1 cellular context compared by ENCODE assay signal in the genomic region with DNA sequence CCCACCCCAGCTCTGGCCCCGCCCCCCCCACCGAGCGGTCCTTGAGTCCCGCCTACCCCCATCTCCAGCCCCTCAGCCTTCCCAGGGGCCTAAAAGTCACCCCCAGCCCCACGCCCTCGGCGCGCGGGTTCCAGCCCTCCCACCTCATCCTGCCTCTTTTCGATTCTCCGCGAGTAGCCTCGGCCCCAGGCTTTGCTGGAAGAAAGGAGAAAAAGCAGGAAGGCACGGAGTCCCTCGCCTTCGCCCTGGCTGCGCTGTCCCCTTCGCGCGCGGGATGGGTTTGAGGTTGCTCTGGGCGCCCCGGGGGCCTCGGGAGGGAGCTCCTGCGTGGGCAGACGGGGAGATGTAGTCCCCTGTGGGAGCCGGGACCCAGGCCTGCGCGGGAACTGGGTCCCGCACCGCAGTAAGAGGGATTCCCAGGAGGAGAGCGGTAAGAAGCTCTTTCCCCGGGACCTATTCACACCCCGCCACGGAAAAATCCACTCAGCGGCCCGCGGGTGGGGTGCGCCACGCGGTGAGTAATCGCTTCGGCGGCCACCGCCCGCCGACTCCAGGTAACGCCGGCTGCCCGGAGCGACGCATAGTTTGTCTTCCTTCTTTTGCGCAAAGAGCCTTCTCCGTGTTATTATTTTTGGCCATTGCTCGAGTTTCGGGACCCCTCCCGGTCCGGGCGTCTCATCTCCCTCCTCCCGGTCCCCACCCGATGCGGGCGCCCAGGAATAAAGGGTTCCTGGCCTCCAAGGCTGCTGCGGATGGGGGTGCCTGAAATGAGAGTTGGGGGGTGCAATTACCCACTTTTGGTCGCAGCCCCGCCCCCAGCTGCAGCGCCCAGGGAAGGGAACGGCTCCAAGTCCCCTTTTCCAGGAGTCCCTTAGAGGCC.
A peak's percentile ranks its signal among the peaks of the same experiment; 100 is the strongest.
TF ChIP-seq lines count a peak whose summit lies in the region.

No MANE protein-coding gene starts in this region.

TF ChIP-seq in HepG2, 621 proteins besides CTCF, POLR2A, EP300 and RAD21 (continues in another document):
- TF ChIP-seq, protein P1, sequence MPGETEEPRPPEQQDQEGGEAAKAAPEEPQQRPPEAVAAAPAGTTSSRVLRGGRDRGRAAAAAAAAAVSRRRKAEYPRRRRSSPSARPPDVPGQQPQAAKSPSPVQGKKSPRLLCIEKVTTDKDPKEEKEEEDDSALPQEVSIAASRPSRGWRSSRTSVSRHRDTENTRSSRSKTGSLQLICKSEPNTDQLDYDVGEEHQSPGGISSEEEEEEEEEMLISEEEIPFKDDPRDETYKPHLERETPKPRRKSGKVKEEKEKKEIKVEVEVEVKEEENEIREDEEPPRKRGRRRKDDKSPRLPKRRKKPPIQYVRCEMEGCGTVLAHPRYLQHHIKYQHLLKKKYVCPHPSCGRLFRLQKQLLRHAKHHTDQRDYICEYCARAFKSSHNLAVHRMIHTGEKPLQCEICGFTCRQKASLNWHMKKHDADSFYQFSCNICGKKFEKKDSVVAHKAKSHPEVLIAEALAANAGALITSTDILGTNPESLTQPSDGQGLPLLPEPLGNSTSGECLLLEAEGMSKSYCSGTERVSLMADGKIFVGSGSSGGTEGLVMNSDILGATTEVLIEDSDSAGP (CRISPR knock-in tag; IDR thresholded peaks at IDR 0.05; ENCODE audit: borderline replicate concordance): peak; percentile 34; the same call in 1 of the 2 replicates
- peak; percentile 64; the same call in 1 of the 2 replicates for TF ChIP-seq KDM5B (CRISPR knock-in tag; IDR thresholded peaks at IDR 0.05; ENCODE audit: borderline replicate concordance)
- TF ChIP-seq, protein P2, sequence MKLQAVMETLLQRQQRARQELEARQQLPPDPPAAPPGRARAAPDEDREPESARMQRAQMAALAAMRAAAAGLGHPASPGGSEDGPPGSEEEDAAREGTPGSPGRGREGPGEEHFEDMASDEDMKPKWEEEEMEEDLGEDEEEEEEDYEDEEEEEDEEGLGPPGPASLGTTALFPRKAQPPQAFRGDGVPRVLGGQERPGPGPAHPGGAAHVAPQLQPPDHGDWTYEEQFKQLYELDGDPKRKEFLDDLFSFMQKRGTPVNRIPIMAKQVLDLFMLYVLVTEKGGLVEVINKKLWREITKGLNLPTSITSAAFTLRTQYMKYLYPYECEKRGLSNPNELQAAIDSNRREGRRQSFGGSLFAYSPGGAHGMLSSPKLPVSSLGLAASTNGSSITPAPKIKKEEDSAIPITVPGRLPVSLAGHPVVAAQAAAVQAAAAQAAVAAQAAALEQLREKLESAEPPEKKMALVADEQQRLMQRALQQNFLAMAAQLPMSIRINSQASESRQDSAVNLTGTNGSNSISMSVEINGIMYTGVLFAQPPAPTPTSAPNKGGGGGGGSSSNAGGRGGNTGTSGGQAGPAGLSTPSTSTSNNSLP (IDR thresholded peaks at IDR 0.05; ENCODE audit: low read depth, low read length): no peak
- no peak for TF ChIP-seq ZMYM4 (CRISPR knock-in tag; IDR thresholded peaks at IDR 0.05)
- no peak for TF ChIP-seq STAG1 (CRISPR knock-in tag; IDR thresholded peaks at IDR 0.05)
- TF ChIP-seq, protein P3, sequence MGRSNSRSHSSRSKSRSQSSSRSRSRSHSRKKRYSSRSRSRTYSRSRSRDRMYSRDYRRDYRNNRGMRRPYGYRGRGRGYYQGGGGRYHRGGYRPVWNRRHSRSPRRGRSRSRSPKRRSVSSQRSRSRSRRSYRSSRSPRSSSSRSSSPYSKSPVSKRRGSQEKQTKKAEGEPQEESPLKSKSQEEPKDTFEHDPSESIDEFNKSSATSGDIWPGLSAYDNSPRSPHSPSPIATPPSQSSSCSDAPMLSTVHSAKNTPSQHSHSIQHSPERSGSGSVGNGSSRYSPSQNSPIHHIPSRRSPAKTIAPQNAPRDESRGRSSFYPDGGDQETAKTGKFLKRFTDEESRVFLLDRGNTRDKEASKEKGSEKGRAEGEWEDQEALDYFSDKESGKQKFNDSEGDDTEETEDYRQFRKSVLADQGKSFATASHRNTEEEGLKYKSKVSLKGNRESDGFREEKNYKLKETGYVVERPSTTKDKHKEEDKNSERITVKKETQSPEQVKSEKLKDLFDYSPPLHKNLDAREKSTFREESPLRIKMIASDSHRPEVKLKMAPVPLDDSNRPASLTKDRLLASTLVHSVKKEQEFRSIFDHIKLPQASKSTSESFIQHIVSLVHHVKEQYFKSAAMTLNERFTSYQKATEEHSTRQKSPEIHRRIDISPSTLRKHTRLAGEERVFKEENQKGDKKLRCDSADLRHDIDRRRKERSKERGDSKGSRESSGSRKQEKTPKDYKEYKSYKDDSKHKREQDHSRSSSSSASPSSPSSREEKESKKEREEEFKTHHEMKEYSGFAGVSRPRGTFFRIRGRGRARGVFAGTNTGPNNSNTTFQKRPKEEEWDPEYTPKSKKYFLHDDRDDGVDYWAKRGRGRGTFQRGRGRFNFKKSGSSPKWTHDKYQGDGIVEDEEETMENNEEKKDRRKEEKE (IDR thresholded peaks at IDR 0.05): no peak
- no peak for TF ChIP-seq ZNF572 (CRISPR knock-in tag; IDR thresholded peaks at IDR 0.05)
- peak; percentile 41; the same call in 1 of the 2 replicates for TF ChIP-seq HIVEP1 (CRISPR knock-in tag; IDR thresholded peaks at IDR 0.05)
- peak; percentile 48 for TF ChIP-seq AGO2 (optimal IDR thresholded peaks at IDR 0.05; ENCODE audit: low read depth, low read length)
- TF ChIP-seq MAZ (IDR thresholded peaks at IDR 0.05; ENCODE audit: borderline replicate concordance, low read depth, low read length): no peak
- 0 out of 2 replicates have a peak, but pooled peaks have one; percentile 9 for TF ChIP-seq MAZ (CRISPR knock-in tag; IDR thresholded peaks at IDR 0.05; ENCODE audit: low read depth)
- TF ChIP-seq, protein P4, sequence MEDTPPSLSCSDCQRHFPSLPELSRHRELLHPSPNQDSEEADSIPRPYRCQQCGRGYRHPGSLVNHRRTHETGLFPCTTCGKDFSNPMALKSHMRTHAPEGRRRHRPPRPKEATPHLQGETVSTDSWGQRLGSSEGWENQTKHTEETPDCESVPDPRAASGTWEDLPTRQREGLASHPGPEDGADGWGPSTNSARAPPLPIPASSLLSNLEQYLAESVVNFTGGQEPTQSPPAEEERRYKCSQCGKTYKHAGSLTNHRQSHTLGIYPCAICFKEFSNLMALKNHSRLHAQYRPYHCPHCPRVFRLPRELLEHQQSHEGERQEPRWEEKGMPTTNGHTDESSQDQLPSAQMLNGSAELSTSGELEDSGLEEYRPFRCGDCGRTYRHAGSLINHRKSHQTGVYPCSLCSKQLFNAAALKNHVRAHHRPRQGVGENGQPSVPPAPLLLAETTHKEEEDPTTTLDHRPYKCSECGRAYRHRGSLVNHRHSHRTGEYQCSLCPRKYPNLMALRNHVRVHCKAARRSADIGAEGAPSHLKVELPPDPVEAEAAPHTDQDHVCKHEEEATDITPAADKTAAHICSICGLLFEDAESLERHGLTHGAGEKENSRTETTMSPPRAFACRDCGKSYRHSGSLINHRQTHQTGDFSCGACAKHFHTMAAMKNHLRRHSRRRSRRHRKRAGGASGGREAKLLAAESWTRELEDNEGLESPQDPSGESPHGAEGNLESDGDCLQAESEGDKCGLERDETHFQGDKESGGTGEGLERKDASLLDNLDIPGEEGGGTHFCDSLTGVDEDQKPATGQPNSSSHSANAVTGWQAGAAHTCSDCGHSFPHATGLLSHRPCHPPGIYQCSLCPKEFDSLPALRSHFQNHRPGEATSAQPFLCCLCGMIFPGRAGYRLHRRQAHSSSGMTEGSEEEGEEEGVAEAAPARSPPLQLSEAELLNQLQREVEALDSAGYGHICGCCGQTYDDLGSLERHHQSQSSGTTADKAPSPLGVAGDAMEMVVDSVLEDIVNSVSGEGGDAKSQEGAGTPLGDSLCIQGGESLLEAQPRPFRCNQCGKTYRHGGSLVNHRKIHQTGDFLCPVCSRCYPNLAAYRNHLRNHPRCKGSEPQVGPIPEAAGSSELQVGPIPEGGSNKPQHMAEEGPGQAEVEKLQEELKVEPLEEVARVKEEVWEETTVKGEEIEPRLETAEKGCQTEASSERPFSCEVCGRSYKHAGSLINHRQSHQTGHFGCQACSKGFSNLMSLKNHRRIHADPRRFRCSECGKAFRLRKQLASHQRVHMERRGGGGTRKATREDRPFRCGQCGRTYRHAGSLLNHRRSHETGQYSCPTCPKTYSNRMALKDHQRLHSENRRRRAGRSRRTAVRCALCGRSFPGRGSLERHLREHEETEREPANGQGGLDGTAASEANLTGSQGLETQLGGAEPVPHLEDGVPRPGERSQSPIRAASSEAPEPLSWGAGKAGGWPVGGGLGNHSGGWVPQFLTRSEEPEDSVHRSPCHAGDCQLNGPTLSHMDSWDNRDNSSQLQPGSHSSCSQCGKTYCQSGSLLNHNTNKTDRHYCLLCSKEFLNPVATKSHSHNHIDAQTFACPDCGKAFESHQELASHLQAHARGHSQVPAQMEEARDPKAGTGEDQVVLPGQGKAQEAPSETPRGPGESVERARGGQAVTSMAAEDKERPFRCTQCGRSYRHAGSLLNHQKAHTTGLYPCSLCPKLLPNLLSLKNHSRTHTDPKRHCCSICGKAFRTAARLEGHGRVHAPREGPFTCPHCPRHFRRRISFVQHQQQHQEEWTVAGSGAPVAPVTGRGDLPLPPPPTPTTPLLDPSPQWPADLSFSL (CRISPR knock-in tag; IDR thresholded peaks at IDR 0.05): 0 out of 2 replicates have a peak, but pooled peaks have one; percentile 28
- no peak for TF ChIP-seq ZNF709 (CRISPR knock-in tag; IDR thresholded peaks at IDR 0.05)
- TF ChIP-seq GABPB1 (CRISPR knock-in tag; IDR thresholded peaks at IDR 0.05): peak; percentile 18; the same call in 1 of the 2 replicates
- TF ChIP-seq, protein P5, sequence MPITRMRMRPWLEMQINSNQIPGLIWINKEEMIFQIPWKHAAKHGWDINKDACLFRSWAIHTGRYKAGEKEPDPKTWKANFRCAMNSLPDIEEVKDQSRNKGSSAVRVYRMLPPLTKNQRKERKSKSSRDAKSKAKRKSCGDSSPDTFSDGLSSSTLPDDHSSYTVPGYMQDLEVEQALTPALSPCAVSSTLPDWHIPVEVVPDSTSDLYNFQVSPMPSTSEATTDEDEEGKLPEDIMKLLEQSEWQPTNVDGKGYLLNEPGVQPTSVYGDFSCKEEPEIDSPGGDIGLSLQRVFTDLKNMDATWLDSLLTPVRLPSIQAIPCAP (CRISPR knock-in tag; IDR thresholded peaks at IDR 0.05; ENCODE audit: low read depth): no peak
- no peak for TF ChIP-seq MTA3 (CRISPR knock-in tag; IDR thresholded peaks at IDR 0.05)
- TF ChIP-seq, protein P6, sequence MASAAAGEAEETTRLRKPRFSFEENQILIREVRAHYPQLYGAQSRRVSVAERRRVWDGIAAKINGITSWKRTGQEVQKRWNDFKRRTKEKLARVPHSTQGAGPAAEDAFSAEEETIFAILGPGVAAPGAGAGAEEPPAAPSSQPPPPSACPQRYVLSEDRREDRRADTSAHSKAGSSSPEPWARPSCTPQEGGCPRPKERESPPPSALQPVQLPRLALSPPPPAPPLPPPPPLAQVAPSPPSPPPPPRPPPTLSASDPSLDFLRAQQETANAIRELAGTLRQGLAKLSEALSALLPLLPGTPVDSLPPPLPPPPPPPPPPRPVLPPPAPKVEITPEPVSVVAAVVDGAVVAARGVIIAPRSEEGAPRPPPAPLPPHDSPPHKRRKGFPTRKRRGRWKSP (CRISPR knock-in tag; IDR thresholded peaks at IDR 0.05): peak; percentile 36; the same call in 1 of the 2 replicates
- TF ChIP-seq, protein P7, sequence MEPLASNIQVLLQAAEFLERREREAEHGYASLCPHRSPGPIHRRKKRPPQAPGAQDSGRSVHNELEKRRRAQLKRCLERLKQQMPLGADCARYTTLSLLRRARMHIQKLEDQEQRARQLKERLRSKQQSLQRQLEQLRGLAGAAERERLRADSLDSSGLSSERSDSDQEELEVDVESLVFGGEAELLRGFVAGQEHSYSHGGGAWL (CRISPR knock-in tag; IDR thresholded peaks at IDR 0.05): no peak
- TF ChIP-seq ZNF777 (CRISPR knock-in tag; IDR thresholded peaks at IDR 0.05): no peak
- no peak for TF ChIP-seq STAT5B (CRISPR knock-in tag; IDR thresholded peaks at IDR 0.05)
- peak; percentile 23; the same call in 1 of the 2 replicates for TF ChIP-seq ZNF747 (CRISPR knock-in tag; IDR thresholded peaks at IDR 0.05; ENCODE audit: borderline replicate concordance)
- TF ChIP-seq, protein P8, sequence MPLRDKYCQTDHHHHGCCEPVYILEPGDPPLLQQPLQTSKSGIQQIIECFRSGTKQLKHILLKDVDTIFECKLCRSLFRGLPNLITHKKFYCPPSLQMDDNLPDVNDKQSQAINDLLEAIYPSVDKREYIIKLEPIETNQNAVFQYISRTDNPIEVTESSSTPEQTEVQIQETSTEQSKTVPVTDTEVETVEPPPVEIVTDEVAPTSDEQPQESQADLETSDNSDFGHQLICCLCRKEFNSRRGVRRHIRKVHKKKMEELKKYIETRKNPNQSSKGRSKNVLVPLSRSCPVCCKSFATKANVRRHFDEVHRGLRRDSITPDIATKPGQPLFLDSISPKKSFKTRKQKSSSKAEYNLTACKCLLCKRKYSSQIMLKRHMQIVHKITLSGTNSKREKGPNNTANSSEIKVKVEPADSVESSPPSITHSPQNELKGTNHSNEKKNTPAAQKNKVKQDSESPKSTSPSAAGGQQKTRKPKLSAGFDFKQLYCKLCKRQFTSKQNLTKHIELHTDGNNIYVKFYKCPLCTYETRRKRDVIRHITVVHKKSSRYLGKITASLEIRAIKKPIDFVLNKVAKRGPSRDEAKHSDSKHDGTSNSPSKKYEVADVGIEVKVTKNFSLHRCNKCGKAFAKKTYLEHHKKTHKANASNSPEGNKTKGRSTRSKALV (CRISPR knock-in tag; IDR thresholded peaks at IDR 0.05): peak; percentile 48; the same call in 1 of the 2 replicates
- no peak for TF ChIP-seq SYNCRIP (IDR thresholded peaks at IDR 0.05; ENCODE audit: insufficient read depth, low read depth, low read length)
- TF ChIP-seq TBX2 (CRISPR knock-in tag; IDR thresholded peaks at IDR 0.05; ENCODE audit: borderline replicate concordance): 0 out of 2 replicates have a peak, but pooled peaks have one; percentile 18
- peak; percentile 69 for TF ChIP-seq HNRNPLL (IDR thresholded peaks at IDR 0.05; ENCODE audit: low read depth, low read length, poor library complexity, severe bottlenecking)
- no peak for TF ChIP-seq XBP1 (CRISPR knock-in tag; IDR thresholded peaks at IDR 0.05)
- TF ChIP-seq SIN3A (IDR thresholded peaks at IDR 0.05; ENCODE audit: borderline replicate concordance, low read depth, low read length): no peak
- TF ChIP-seq ZFX (CRISPR knock-in tag; IDR thresholded peaks at IDR 0.05; ENCODE audit: low read depth): 0 out of 2 replicates have a peak, but pooled peaks have one; percentile 15
- no peak for TF ChIP-seq ZNF10 (CRISPR knock-in tag; IDR thresholded peaks at IDR 0.05; ENCODE audit: borderline replicate concordance, low read depth)
